8 cellular contexts compared by ENCODE assay signal in genomic region chr10:101695404-101695732, GRCh38. TPM values are rescaled to one million over a fixed set of nuclear protein-coding genes. Genes with fewer than 3 reads are reported as not detected.
DNase-seq lines count a peak whose midpoint lies in the region; ATAC-seq and TF ChIP-seq lines count a peak whose summit lies in the region.

No MANE protein-coding gene starts in this region.

- no peak for TF ChIP-seq CTCF in neural progenitor cell (IDR thresholded peaks at IDR 0.05)

- DNase-seq in ELR (ENCODE audit: low read depth) (peak; percentile 24), NCI-H69 (lab: John Stamatoyannopoulos, UW) (peak; percentile 17), neural progenitor cell (ENCODE audit: low spot score) (no peak), NCI-H1694 treated with DMSO at 0.1 percent for 48 hours (lab: John Stamatoyannopoulos, UW) (no peak), NCI-H2029 treated with DMSO at 0.1 percent for 48 hours (lab: John Stamatoyannopoulos, UW) (no peak), medulla oblongata (ENCODE audit: extremely low spot score) (no peak)
- no peak for DNase-seq in effector memory CD8-positive, alpha-beta T cell

- peaks cover 19% of the 10 kb centered on the region for H3K36me3 Mint-ChIP-seq in effector memory CD8-positive, alpha-beta T cell (ENCODE audit: insufficient read depth)
- H3K36me3 Mint-ChIP-seq in neural progenitor cell = no peaks in the 10 kb centered on the region

- no peak for ATAC-seq in effector memory CD8-positive, alpha-beta T cell (replicated peaks)
- ATAC-seq in GM19397 (IDR thresholded peaks at IDR 0.05; ENCODE audit: unreplicated experiment) = no peak

- H3K27ac ChIP-seq in neural progenitor cell = no peak overlapping the region

- peak overlapping the region; percentile 47 for H2AFZ ChIP-seq in neural progenitor cell (replicated peaks)

- H3K27me3 ChIP-seq in neural progenitor cell = no peaks in the 10 kb centered on the region

- H3K4me3 Mint-ChIP-seq in effector memory CD8-positive, alpha-beta T cell = peak overlapping the region; percentile 94 to 97
- H3K4me3 Mint-ChIP-seq in neural progenitor cell = peak overlapping the region; percentile 87

- no peaks in the 10 kb centered on the region for H3K9me3 ChIP-seq in neural progenitor cell (ENCODE audit: low read depth)

- peaks cover 46% of the 10 kb centered on the region for H3K4me1 ChIP-seq in neural progenitor cell

- H3F3A ChIP-seq in neural progenitor cell (ENCODE audit: low read depth) = peaks cover 29% of the 10 kb centered on the region

- H3K79me2 ChIP-seq in neural progenitor cell (ENCODE audit: low read depth) = peaks cover 55% of the 10 kb centered on the region

- peaks cover 22 to 23% of the 10 kb centered on the region in 2 donors for H3K4me1 Mint-ChIP-seq in effector memory CD8-positive, alpha-beta T cell (ENCODE audit: low read depth in 2 of 2)
- peaks cover 21% of the 10 kb centered on the region for H3K4me1 Mint-ChIP-seq in neural progenitor cell

- no peaks in the 10 kb centered on the region for H3K36me3 ChIP-seq in neural progenitor cell

- peak overlapping the region; percentile 98 to 100 for H3K27ac Mint-ChIP-seq in effector memory CD8-positive, alpha-beta T cell
- peak overlapping the region; percentile 96 for H3K27ac Mint-ChIP-seq in neural progenitor cell

- H3K9ac ChIP-seq in neural progenitor cell = no peak overlapping the region

- peak overlapping the region; percentile 92 for H3K4me2 ChIP-seq in neural progenitor cell

- H3K27me3 Mint-ChIP-seq in effector memory CD8-positive, alpha-beta T cell = no peaks in the 10 kb centered on the region
- peaks cover 8% of the 10 kb centered on the region for H3K27me3 Mint-ChIP-seq in neural progenitor cell (ENCODE audit: insufficient read depth, low read depth)

- H4K20me1 ChIP-seq in neural progenitor cell (ENCODE audit: low read depth) = no peaks in the 10 kb centered on the region

- H3K9me3 Mint-ChIP-seq in effector memory CD8-positive, alpha-beta T cell = no peaks in the 10 kb centered on the region
- no peaks in the 10 kb centered on the region for H3K9me3 Mint-ChIP-seq in neural progenitor cell

- peak overlapping the region; percentile 53 for H3K4me3 ChIP-seq in neural progenitor cell

RNA-seq across cellular contexts. Expression of gene FBXW4, which starts 0.4 kb away (rescaled TPM):
- total RNA-seq in neural progenitor cell (ENCODE audit: low replicate concordance) = 36.3 and 46.0 TPM in 2 replicates

Comparison
In these comparisons a context has a peak if more than half of its experiments do, and no peak if none do; other contexts are left out.
1. DNase-seq: peak in ELR (single experiment) and NCI-H69 (single experiment); none in effector memory CD8-positive, alpha-beta T cell (0 of 3), neural progenitor cell (single experiment), NCI-H1694 treated with DMSO at 0.1 percent for 48 hours (single experiment), NCI-H2029 treated with DMSO at 0.1 percent for 48 hours (single experiment) and medulla oblongata (single experiment).